In genomic region chr15:77851696-77852095, GRCh38 we compare ENCODE assay signal across 12 cellular contexts.
DNase-seq lines count a peak whose midpoint lies in the region; ATAC-seq and TF ChIP-seq lines count a peak whose summit lies in the region.
"Had no signal": no experiment of that assay in that cellular context is flagged by ENCODE, and none has a peak within 500 bp of the region (broad histone marks: within the 10 kb centered on the region; RNA-seq: fewer than 3 reads in every experiment).

No MANE protein-coding gene starts in this region.

- H3K9me3 Mint-ChIP-seq in natural killer cell treated with Interleukin-12 subunit alpha and Interleukin-12 subunit beta and Interleukin-15 and Interleukin-18, amount 100 ng/mL, for 72 hours = no peaks in the 10 kb centered on the region
- peaks cover 3 to 4% of the 10 kb centered on the region in 2 donors for H3K9me3 Mint-ChIP-seq in natural killer cell

- H3K9me3 ChIP-seq in upper lobe of right lung = no peaks in the 10 kb centered on the region

- no peaks in the 10 kb centered on the region for H3K27me3 ChIP-seq in upper lobe of right lung

- H3K27me3 Mint-ChIP-seq in natural killer cell treated with Interleukin-12 subunit alpha and Interleukin-12 subunit beta and Interleukin-15 and Interleukin-18, amount 100 ng/mL, for 72 hours = peaks cover 31 to 38% of the 10 kb centered on the region in 2 donors
- H3K27me3 Mint-ChIP-seq in natural killer cell (ENCODE audit: low read depth in 2 of 2) = peaks cover 12 to 54% of the 10 kb centered on the region in 2 donors

- TF ChIP-seq CTCF in natural killer cell (IDR thresholded peaks at IDR 0.05) = no peak
- no peak for TF ChIP-seq CTCF in upper lobe of right lung (IDR thresholded peaks at IDR 0.05)

- H3K36me3 Mint-ChIP-seq in natural killer cell treated with Interleukin-12 subunit alpha and Interleukin-12 subunit beta and Interleukin-15 and Interleukin-18, amount 100 ng/mL, for 72 hours = peaks cover 5% of the 10 kb centered on the region
- H3K36me3 Mint-ChIP-seq in natural killer cell = no peaks in the 10 kb centered on the region
- H3K36me3 Mint-ChIP-seq: stimulated activated effector memory CD8-positive, alpha-beta T cell treated with anti-CD3 and anti-CD28 coated beads, Interleukin-12 subunit alpha, Interleukin-12 subunit beta, amount 100 ng/mL, for 72 hours had no signal

- no peaks in the 10 kb centered on the region for H3K4me1 ChIP-seq in upper lobe of right lung

- intact Hi-C loops in natural killer cell (cut with micrococcal nuclease) (no loop called here), left colon (cut with DNase I, micrococcal nuclease) (no loop called here), upper lobe of right lung (cut with DNase I) (no loop called here)

- no peak overlapping the region for H3K27ac ChIP-seq in upper lobe of right lung

- H3K27ac Mint-ChIP-seq in natural killer cell treated with Interleukin-12 subunit alpha and Interleukin-12 subunit beta and Interleukin-15 and Interleukin-18, amount 100 ng/mL, for 72 hours = no peak overlapping the region
- H3K27ac Mint-ChIP-seq in natural killer cell = no peak overlapping the region
- H3K27ac Mint-ChIP-seq: dendritic cell treated with granulocyte-macrophage colony-stimulating factor and Interleukin-4, amounts not matched to agents 40 ng/mL and 50 ng/mL, for 4 days; stimulated activated effector memory CD8-positive, alpha-beta T cell treated with anti-CD3 and anti-CD28 coated beads, Interleukin-12 subunit alpha, Interleukin-12 subunit beta, amount 100 ng/mL, for 72 hours had no signal

- no peaks in the 10 kb centered on the region for H3K36me3 ChIP-seq in upper lobe of right lung

- H3K4me3 ChIP-seq in upper lobe of right lung = no peak overlapping the region

- ATAC-seq in natural killer cell treated with Interleukin-12 subunit alpha and Interleukin-12 subunit beta and Interleukin-15 and Interleukin-18, amount 100 ng/mL, for 72 hours = no peak
- ATAC-seq in natural killer cell = no peak
- ATAC-seq in left colon = peak; percentile 78
- ATAC-seq in upper lobe of right lung = no peak
- ATAC-seq in GM21447 (IDR thresholded peaks at IDR 0.05; ENCODE audit: unreplicated experiment) = no peak
- ATAC-seq: stimulated activated effector memory CD8-positive, alpha-beta T cell treated with anti-CD3 and anti-CD28 coated beads, Interleukin-12 subunit alpha, Interleukin-12 subunit beta, amount 100 ng/mL, for 72 hours had no signal

- no peaks in the 10 kb centered on the region for H3K4me1 Mint-ChIP-seq in natural killer cell treated with Interleukin-12 subunit alpha and Interleukin-12 subunit beta and Interleukin-15 and Interleukin-18, amount 100 ng/mL, for 72 hours (ENCODE audit: low read depth in 2 of 2)
- no peaks in the 10 kb centered on the region for H3K4me1 Mint-ChIP-seq in natural killer cell
- H3K4me1 Mint-ChIP-seq: stimulated activated effector memory CD8-positive, alpha-beta T cell treated with anti-CD3 and anti-CD28 coated beads, Interleukin-12 subunit alpha, Interleukin-12 subunit beta, amount 100 ng/mL, for 72 hours had no signal

- no peak overlapping the region for H3K4me3 Mint-ChIP-seq in natural killer cell treated with Interleukin-12 subunit alpha and Interleukin-12 subunit beta and Interleukin-15 and Interleukin-18, amount 100 ng/mL, for 72 hours
- H3K4me3 Mint-ChIP-seq in natural killer cell = no peak overlapping the region
- H3K4me3 Mint-ChIP-seq: dendritic cell treated with granulocyte-macrophage colony-stimulating factor and Interleukin-4, amounts not matched to agents 40 ng/mL and 50 ng/mL, for 4 days; stimulated activated effector memory CD8-positive, alpha-beta T cell treated with anti-CD3 and anti-CD28 coated beads, Interleukin-12 subunit alpha, Interleukin-12 subunit beta, amount 100 ng/mL, for 72 hours had no signal

- DNase-seq in natural killer cell treated with Interleukin-12 subunit alpha and Interleukin-12 subunit beta and Interleukin-15 and Interleukin-18, amount 100 ng/mL, for 72 hours (ENCODE audit: low spot score) = peak; percentile 58
- DNase-seq in natural killer cell (no peak), NCI-H69 (lab: John Stamatoyannopoulos, UW) (peak; percentile 73), left colon (peak in 1 of 2 donors; percentile 41), upper lobe of right lung (peak; percentile 32), ecto neural progenitor cell (ENCODE audit: low spot score) (no peak), inferior parietal cortex (ENCODE audit: extremely low spot score) (no peak)
- DNase-seq: NCI-H2081 treated with DMSO at 0.1 percent for 48 hours, SHP77 treated with DMSO at 0.1 percent for 48 hours had no signal

Comparison
In these comparisons a context has a peak if more than half of its experiments do, and no peak if none do; other contexts are left out.
1. DNase-seq: peak in natural killer cell treated with Interleukin-12 subunit alpha and Interleukin-12 subunit beta and Interleukin-15 and Interleukin-18, amount 100 ng/mL, for 72 hours (single experiment), NCI-H69 (single experiment) and upper lobe of right lung (single experiment); none in natural killer cell (single experiment), ecto neural progenitor cell (single experiment) and inferior parietal cortex (single experiment).